Comparison of ENCODE assay signal across 1 cellular context in the genomic region with DNA sequence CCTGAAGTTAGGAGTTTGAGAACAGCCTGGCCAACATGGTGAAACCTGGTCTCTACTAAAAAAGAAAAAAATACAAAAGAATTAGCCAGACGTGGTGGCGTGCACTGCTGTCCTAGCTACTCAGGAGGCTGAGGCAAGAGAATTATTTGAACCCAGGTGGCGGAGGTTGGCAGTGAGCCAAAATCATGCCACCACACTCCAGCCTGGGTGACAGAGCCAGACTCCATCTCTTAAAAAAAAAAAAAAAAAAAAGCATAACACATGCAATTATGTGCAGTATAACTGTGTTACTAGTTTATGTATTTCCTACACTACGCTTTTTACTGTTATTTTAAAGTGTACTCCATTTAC.
TF ChIP-seq lines count a peak whose summit lies in the region.

No MANE protein-coding gene starts in this region.

TF ChIP-seq in K562, 482 proteins besides CTCF, POLR2A, EP300 and RAD21:
- TF ChIP-seq NFIX (CRISPR knock-in tag; IDR thresholded peaks at IDR 0.05; ENCODE audit: low read depth) (peak; percentile 56; the same call in 1 of the 2 replicates), SMC3 (conservative IDR thresholded peaks at IDR 0.05; ENCODE audit: insufficient read depth, low read depth, low read length) (no peak), ZNF253 (CRISPR knock-in tag; conservative IDR thresholded peaks at IDR 0.05) (no peak), ZBTB7A (IDR thresholded peaks at IDR 0.05; ENCODE audit: borderline replicate concordance, control insufficient read depth, low read depth, low read length) (no peak), DPF2 (IDR thresholded peaks at IDR 0.05) (no peak), HOXB6 (CRISPR knock-in tag; IDR thresholded peaks at IDR 0.05; ENCODE audit: borderline replicate concordance) (no peak), RFX5 (IDR thresholded peaks at IDR 0.05; ENCODE audit: low read depth, low read length) (no peak), NFIC (IDR thresholded peaks at IDR 0.05) (peak; percentile 90)
- TF ChIP-seq, protein P1, sequence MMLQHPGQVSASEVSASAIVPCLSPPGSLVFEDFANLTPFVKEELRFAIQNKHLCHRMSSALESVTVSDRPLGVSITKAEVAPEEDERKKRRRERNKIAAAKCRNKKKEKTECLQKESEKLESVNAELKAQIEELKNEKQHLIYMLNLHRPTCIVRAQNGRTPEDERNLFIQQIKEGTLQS (IDR thresholded peaks at IDR 0.05) = no peak
- TF ChIP-seq, protein P1 (CRISPR knock-in tag; conservative IDR thresholded peaks at IDR 0.05) = no peak
- TF ChIP-seq, protein P2, sequence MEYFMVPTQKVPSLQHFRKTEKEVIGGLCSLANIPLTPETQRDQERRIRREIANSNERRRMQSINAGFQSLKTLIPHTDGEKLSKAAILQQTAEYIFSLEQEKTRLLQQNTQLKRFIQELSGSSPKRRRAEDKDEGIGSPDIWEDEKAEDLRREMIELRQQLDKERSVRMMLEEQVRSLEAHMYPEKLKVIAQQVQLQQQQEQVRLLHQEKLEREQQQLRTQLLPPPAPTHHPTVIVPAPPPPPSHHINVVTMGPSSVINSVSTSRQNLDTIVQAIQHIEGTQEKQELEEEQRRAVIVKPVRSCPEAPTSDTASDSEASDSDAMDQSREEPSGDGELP (CRISPR knock-in tag; IDR thresholded peaks at IDR 0.05; ENCODE audit: borderline replicate concordance) = no peak
- TF ChIP-seq, protein P3, sequence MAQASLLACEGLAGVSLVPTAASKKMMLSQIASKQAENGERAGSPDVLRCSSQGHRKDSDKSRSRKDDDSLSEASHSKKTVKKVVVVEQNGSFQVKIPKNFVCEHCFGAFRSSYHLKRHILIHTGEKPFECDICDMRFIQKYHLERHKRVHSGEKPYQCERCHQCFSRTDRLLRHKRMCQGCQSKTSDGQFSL (CRISPR knock-in tag; IDR thresholded peaks at IDR 0.05) = no peak
- TF ChIP-seq, protein P3 (tag; IDR thresholded peaks at IDR 0.05) = no peak
